20 cellular contexts compared by ENCODE assay signal in the genomic region with DNA sequence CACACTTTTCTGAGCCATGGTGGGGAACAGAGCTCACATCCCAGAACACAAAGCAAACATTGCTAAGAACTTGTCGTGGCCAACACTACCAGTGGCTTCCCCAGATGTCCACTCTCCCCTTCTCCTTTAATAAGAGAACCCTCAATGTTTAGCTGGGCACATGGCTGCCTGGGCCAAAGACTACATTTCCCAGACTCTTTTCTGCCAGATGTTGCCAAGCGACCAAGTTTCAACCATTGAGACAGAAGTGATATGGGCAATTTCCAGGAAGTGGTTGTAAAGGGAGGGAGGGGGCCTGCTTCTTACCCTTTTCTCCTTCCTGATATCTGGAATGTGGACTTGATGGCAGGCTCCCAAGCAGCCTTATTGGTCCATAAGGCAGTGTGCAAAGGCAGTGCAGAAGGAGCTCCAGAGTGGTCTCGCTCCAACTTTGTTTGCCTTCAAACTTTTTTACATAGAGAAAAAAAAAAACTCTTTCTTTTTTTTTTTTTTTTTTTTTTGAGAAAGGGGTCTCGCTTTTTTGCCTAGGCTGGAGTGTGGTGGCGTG. TPM values are rescaled to one million over a fixed set of nuclear protein-coding genes. Genes with fewer than 3 reads are reported as not detected.
"Had no signal": no experiment of that assay in that cellular context is flagged by ENCODE, and none has a peak within 500 bp of the region (broad histone marks: within the 10 kb centered on the region; RNA-seq: fewer than 3 reads in every experiment).

No MANE protein-coding gene starts in this region.

- DNase-seq: activated B cell treated with CpG ODN at 0.5 μM for 24 hours; activated CD4-positive, alpha-beta memory T cell treated with anti-CD3 and anti-CD28 coated beads, Interleukin-2, amount 10 ng/mL, durations not matched to agents 7 days and 5 days; activated CD4-positive, alpha-beta T cell treated with anti-CD3 and anti-CD28 coated beads for 4 hours; activated CD8-positive, alpha-beta memory T cell treated with anti-CD3 and anti-CD28 coated beads, Interleukin-2, amount 10 ng/mL, durations not matched to agents 7 days and 5 days; activated naive CD4-positive, alpha-beta T cell treated with anti-CD3 and anti-CD28 coated beads for 36 hours; activated T-cell treated with anti-CD3 and anti-CD28 coated beads, Interleukin-2, amount 50 U/mL, for 1 hour; body of pancreas; dermis blood vessel endothelial cell; effector memory CD4-positive, alpha-beta T cell; naive thymus-derived CD8-positive, alpha-beta T cell; ovary; psoas muscle; right cardiac atrium; stimulated activated CD4-positive, alpha-beta T cell treated with anti-CD3 and anti-CD28 coated beads, Interleukin-4, amount 100 ng/mL, for 24 hours; stomach had no signal

- H3K9me3 Mint-ChIP-seq: stimulated activated effector memory CD8-positive, alpha-beta T cell treated with anti-CD3 and anti-CD28 coated beads, Interleukin-12 subunit alpha, Interleukin-12 subunit beta, amount 100 ng/mL, for 72 hours; type B pancreatic cell had no signal

- H3K36me3 ChIP-seq: esophagus muscularis mucosa, ovary, stomach had no signal

- H3K4me3 Mint-ChIP-seq: activated B cell treated with CpG ODN at 0.5 μM for 24 hours; activated CD4-positive, alpha-beta memory T cell treated with anti-CD3 and anti-CD28 coated beads, Interleukin-2, amount 10 ng/mL, durations not matched to agents 7 days and 5 days; activated CD8-positive, alpha-beta memory T cell treated with anti-CD3 and anti-CD28 coated beads, Interleukin-2, amount 10 ng/mL, durations not matched to agents 7 days and 5 days; activated naive CD4-positive, alpha-beta T cell treated with anti-CD3 and anti-CD28 coated beads for 36 hours; naive thymus-derived CD8-positive, alpha-beta T cell; stimulated activated effector memory CD8-positive, alpha-beta T cell treated with anti-CD3 and anti-CD28 coated beads, Interleukin-12 subunit alpha, Interleukin-12 subunit beta, amount 100 ng/mL, for 72 hours; type B pancreatic cell had no signal

- H3K36me3 Mint-ChIP-seq: activated CD8-positive, alpha-beta memory T cell treated with anti-CD3 and anti-CD28 coated beads, Interleukin-2, amount 10 ng/mL, durations not matched to agents 7 days and 5 days; stimulated activated effector memory CD8-positive, alpha-beta T cell treated with anti-CD3 and anti-CD28 coated beads, Interleukin-12 subunit alpha, Interleukin-12 subunit beta, amount 100 ng/mL, for 72 hours; type B pancreatic cell had no signal

- H3K9me3 ChIP-seq: body of pancreas, ovary had no signal

- H3K27ac ChIP-seq: body of pancreas, ovary had no signal

- H3K27me3 Mint-ChIP-seq: type B pancreatic cell had no signal

- ATAC-seq: activated CD8-positive, alpha-beta memory T cell treated with anti-CD3 and anti-CD28 coated beads, Interleukin-2, amount 10 ng/mL, durations not matched to agents 7 days and 5 days; body of pancreas; naive thymus-derived CD8-positive, alpha-beta T cell; psoas muscle; right cardiac atrium; stimulated activated effector memory CD8-positive, alpha-beta T cell treated with anti-CD3 and anti-CD28 coated beads, Interleukin-12 subunit alpha, Interleukin-12 subunit beta, amount 100 ng/mL, for 72 hours had no signal

- H3K27ac Mint-ChIP-seq: activated B cell treated with CpG ODN at 0.5 μM for 24 hours; activated CD4-positive, alpha-beta memory T cell treated with anti-CD3 and anti-CD28 coated beads, Interleukin-2, amount 10 ng/mL, durations not matched to agents 7 days and 5 days; activated CD8-positive, alpha-beta memory T cell treated with anti-CD3 and anti-CD28 coated beads, Interleukin-2, amount 10 ng/mL, durations not matched to agents 7 days and 5 days; activated naive CD4-positive, alpha-beta T cell treated with anti-CD3 and anti-CD28 coated beads for 36 hours; naive thymus-derived CD8-positive, alpha-beta T cell; stimulated activated effector memory CD8-positive, alpha-beta T cell treated with anti-CD3 and anti-CD28 coated beads, Interleukin-12 subunit alpha, Interleukin-12 subunit beta, amount 100 ng/mL, for 72 hours; type B pancreatic cell had no signal

- H3K4me3 ChIP-seq: body of pancreas, esophagus muscularis mucosa, ovary, psoas muscle, smooth muscle cell, stomach had no signal

- H3K27me3 ChIP-seq: body of pancreas, esophagus muscularis mucosa, ovary, stomach had no signal

- FAIRE-seq: endothelial cell of umbilical vein had no signal

RNA-seq across cellular contexts. Expression of gene JDP2, which starts 24.9 kb away (rescaled TPM):
- polyA plus RNA-seq: naive thymus-derived CD8-positive, alpha-beta T cell had no signal
